Comparison of ENCODE assay signal across 20 cellular contexts in the genomic region with DNA sequence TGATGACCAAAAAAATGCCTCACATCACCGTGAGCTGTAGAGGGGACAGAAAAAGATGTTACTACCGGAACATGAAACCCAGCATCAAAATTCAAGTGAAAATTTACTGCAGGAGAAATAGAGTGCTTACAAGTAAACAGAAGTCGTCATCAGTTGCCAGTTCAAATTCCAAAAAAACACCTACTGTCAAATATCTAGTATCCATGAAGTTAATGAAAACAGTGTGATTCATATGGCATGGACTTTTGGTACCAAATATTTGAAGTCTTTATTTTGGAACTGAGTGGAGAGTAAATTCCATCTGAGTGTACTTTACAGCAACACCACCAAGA.
"Had no signal": no experiment of that assay in that cellular context is flagged by ENCODE, and none has a peak within 500 bp of the region (broad histone marks: within the 10 kb centered on the region; RNA-seq: fewer than 3 reads in every experiment).

No MANE protein-coding gene starts in this region.

- H3K36me3 Mint-ChIP-seq: natural killer cell; neural progenitor cell; stimulated activated effector memory CD8-positive, alpha-beta T cell treated with anti-CD3 and anti-CD28 coated beads, Interleukin-12 subunit alpha, Interleukin-12 subunit beta, amount 100 ng/mL, for 72 hours; stimulated activated naive B cell treated with anti-CD40 and anti-IgM and Interleukin-4, amounts not matched to agents 10 μg/mL and 1 μg/mL and 100 μg/mL, for 72 hours had no signal

- H3K9me3 ChIP-seq: ovary, psoas muscle, sigmoid colon, stomach, thoracic aorta, thyroid gland, tibial nerve, upper lobe of left lung, vagina had no signal

- H3K4me1 Mint-ChIP-seq: natural killer cell; nephron; neural progenitor cell; stimulated activated effector memory CD8-positive, alpha-beta T cell treated with anti-CD3 and anti-CD28 coated beads, Interleukin-12 subunit alpha, Interleukin-12 subunit beta, amount 100 ng/mL, for 72 hours; stimulated activated naive B cell treated with anti-CD40 and anti-IgM and Interleukin-4, amounts not matched to agents 10 μg/mL and 1 μg/mL and 100 μg/mL, for 72 hours had no signal

- DNase-seq: natural killer cell; sigmoid colon; stimulated activated naive CD4-positive, alpha-beta T cell treated with Interleukin-2 at 50 U/mL for 16 hours had no signal

- H3K4me3 ChIP-seq: neural progenitor cell, ovary, psoas muscle, sigmoid colon, stomach, thoracic aorta, thyroid gland, tibial nerve, upper lobe of left lung, vagina had no signal

- H2AFZ ChIP-seq: parathyroid adenoma had no signal

- ATAC-seq: natural killer cell, psoas muscle had no signal

- H3K27ac Mint-ChIP-seq: natural killer cell; nephron; neural progenitor cell; progenitor cell of endocrine pancreas; stimulated activated effector memory CD8-positive, alpha-beta T cell treated with anti-CD3 and anti-CD28 coated beads, Interleukin-12 subunit alpha, Interleukin-12 subunit beta, amount 100 ng/mL, for 72 hours; stimulated activated naive B cell treated with anti-CD40 and anti-IgM and Interleukin-4, amounts not matched to agents 10 μg/mL and 1 μg/mL and 100 μg/mL, for 72 hours; stimulated activated naive CD8-positive, alpha-beta T cell treated with anti-CD3 and anti-CD28 coated beads, Interleukin-15, Interleukin-2, amounts not matched to agents 100 ng/mL and 50 ng/mL, for 24 hours had no signal

- H3K79me2 ChIP-seq: parathyroid adenoma had no signal

- H3K4me3 Mint-ChIP-seq: natural killer cell; nephron; neural progenitor cell; stimulated activated effector memory CD8-positive, alpha-beta T cell treated with anti-CD3 and anti-CD28 coated beads, Interleukin-12 subunit alpha, Interleukin-12 subunit beta, amount 100 ng/mL, for 72 hours; stimulated activated naive B cell treated with anti-CD40 and anti-IgM and Interleukin-4, amounts not matched to agents 10 μg/mL and 1 μg/mL and 100 μg/mL, for 72 hours; stimulated activated naive CD8-positive, alpha-beta T cell treated with anti-CD3 and anti-CD28 coated beads, Interleukin-15, Interleukin-2, amounts not matched to agents 100 ng/mL and 50 ng/mL, for 24 hours had no signal

- H3K9ac ChIP-seq: neural progenitor cell, parathyroid adenoma had no signal

- H3K27me3 Mint-ChIP-seq: progenitor cell of endocrine pancreas; stimulated activated naive B cell treated with anti-CD40 and anti-IgM and Interleukin-4, amounts not matched to agents 10 μg/mL and 1 μg/mL and 100 μg/mL, for 72 hours; stimulated activated naive CD8-positive, alpha-beta T cell treated with anti-CD3 and anti-CD28 coated beads, Interleukin-15, Interleukin-2, amounts not matched to agents 100 ng/mL and 50 ng/mL, for 24 hours had no signal

- FAIRE-seq: small intestine, urothelium cell line had no signal

- H3K4me2 ChIP-seq: neural progenitor cell had no signal

- H3K27me3 ChIP-seq: neural progenitor cell, ovary, sigmoid colon, stomach, thyroid gland, tibial nerve, upper lobe of left lung, vagina had no signal

- H3K4me1 ChIP-seq: neural progenitor cell, parathyroid adenoma, psoas muscle, sigmoid colon, stomach, thyroid gland, tibial nerve, upper lobe of left lung, vagina had no signal

- H3K36me3 ChIP-seq: neural progenitor cell, ovary, sigmoid colon, stomach, thoracic aorta, thyroid gland, tibial nerve, upper lobe of left lung, vagina had no signal

- H3K27ac ChIP-seq: neural progenitor cell, ovary, parathyroid adenoma, psoas muscle, sigmoid colon, stomach, thoracic aorta, thyroid gland, tibial nerve, upper lobe of left lung, vagina had no signal

- H3K9me3 Mint-ChIP-seq: neural progenitor cell; stimulated activated naive B cell treated with anti-CD40 and anti-IgM and Interleukin-4, amounts not matched to agents 10 μg/mL and 1 μg/mL and 100 μg/mL, for 72 hours; stimulated activated naive CD8-positive, alpha-beta T cell treated with anti-CD3 and anti-CD28 coated beads, Interleukin-15, Interleukin-2, amounts not matched to agents 100 ng/mL and 50 ng/mL, for 24 hours had no signal
